Comparison of ENCODE assay signal across 8 cellular contexts in genomic region chr20:40991181-40991889, GRCh38. TPM values are rescaled to one million over a fixed set of nuclear protein-coding genes. Genes with fewer than 3 reads are reported as not detected.
DNase-seq lines count a peak whose midpoint lies in the region; TF ChIP-seq lines count a peak whose summit lies in the region.

No MANE protein-coding gene starts in this region.

- H2BK12ac ChIP-seq in trophoblast cell (ENCODE audit: low read length) = peak overlapping the region; percentile 54

- no peak overlapping the region for H3K18ac ChIP-seq in trophoblast cell (ENCODE audit: low read length)

- intact Hi-C loops in mammary epithelial cell (cut with micrococcal nuclease) (loop anchor here (2.0 kb wide), 1 partner anchor 81 kb away; no protein-coding TSS in a partner anchor), stomach (cut with DNase I; ENCODE audit: low total_unique reads) (loop anchor here (5.0 kb wide), 1 partner anchor 106 kb away; no protein-coding TSS in a partner anchor)

- H3K79me2 ChIP-seq in MM.1S (ENCODE audit: low read length) (no peaks in the 10 kb centered on the region), mammary epithelial cell (ENCODE audit: insufficient read depth, low read length) (no peaks in the 10 kb centered on the region), trophoblast cell (ENCODE audit: control insufficient read depth, insufficient read depth, low read length, poor library complexity) (no peaks in the 10 kb centered on the region)

- DNase-seq in activated gamma-delta T cell treated with Interleukin-2 at 50 U/mL for 16 hours = peak; percentile 7
- no peak for DNase-seq in activated gamma-delta T cell (lab: John Stamatoyannopoulos, UW)
- peak; percentile 57 for DNase-seq in HCEC 1CT
- peak; percentile 86 for DNase-seq in MM.1S
- no peak for DNase-seq in mammary epithelial cell
- peak in 1 of 2 donors; percentile 23 for DNase-seq in trophoblast cell
- DNase-seq in NCI-H1694 (lab: John Stamatoyannopoulos, UW) = no peak
- DNase-seq in stomach = no peak

- peak overlapping the region; percentile 60 for H2AFZ ChIP-seq in MM.1S (ENCODE audit: low read length)
- peak overlapping the region; percentile 83 for H2AFZ ChIP-seq in mammary epithelial cell (ENCODE audit: low read depth, low read length)
- no peak overlapping the region for H2AFZ ChIP-seq in trophoblast cell (ENCODE audit: insufficient read depth, low read length, poor library complexity)

- TF ChIP-seq EP300 in stomach (IDR thresholded peaks at IDR 0.05) = no peak

- no peak for TF ChIP-seq POLR2A in stomach (IDR thresholded peaks at IDR 0.05)

- H3K9ac ChIP-seq in MM.1S (ENCODE audit: low read length) (peak overlapping the region; percentile 17; the same call in 1 of the 2 replicates), mammary epithelial cell (ENCODE audit: insufficient read depth, low read length) (no peak overlapping the region), trophoblast cell (ENCODE audit: low read length) (no peak overlapping the region)

- no TSS peak for BruUV-seq in mammary epithelial cell (replicated peaks; lab: Mats Ljungman, UMichigan)

- dilution Hi-C loops in mammary epithelial cell (cut with HindIII; ENCODE audit: low sequenced_read_pairs) = no loop called here

- CTCF ChIA-PET in mammary epithelial cell (lab: Charles Lee; ENCODE audit: low non-redundant PET) = interaction anchor here (0.5 to 1.2 kb wide), 12 partner anchors 27 to 503 kb away, joined by 3 to 12 read pairs (median 4); no protein-coding TSS in a partner anchor

- H4K20me1 ChIP-seq in MM.1S (ENCODE audit: insufficient read depth, low read length) = no peaks in the 10 kb centered on the region
- H4K20me1 ChIP-seq in mammary epithelial cell (ENCODE audit: insufficient read depth, low read length) = no peaks in the 10 kb centered on the region

- H3K9me2 ChIP-seq in MM.1S (replicated peaks; ENCODE audit: insufficient read depth, low read length) = no peaks in the 10 kb centered on the region

- H3K27me3 ChIP-seq in MM.1S (replicated peaks; ENCODE audit: insufficient read depth, low read length) (no peaks in the 10 kb centered on the region), mammary epithelial cell (ENCODE audit: insufficient read depth, low read length) (no peaks in the 10 kb centered on the region), trophoblast cell (ENCODE audit: insufficient read depth, low read length) (no peaks in the 10 kb centered on the region), stomach (no peaks in the 10 kb centered on the region)

- in situ Hi-C loops in mammary epithelial cell (cut with MboI; ENCODE audit: low sequenced_read_pairs in 2 of 2) = loop anchor here in 1 of 2 donors (5.0 to 25.0 kb wide), 2 partner anchors 91 to 346 kb away; partner anchors contain the start of gene LPIN3

- H3K4me2 ChIP-seq in MM.1S (ENCODE audit: low read depth, low read length) = peak overlapping the region; percentile 61
- H3K4me2 ChIP-seq in mammary epithelial cell (ENCODE audit: insufficient read depth, low read depth, low read length) = no peak overlapping the region
- no peak overlapping the region for H3K4me2 ChIP-seq in trophoblast cell (ENCODE audit: low read length)

- H3F3A ChIP-seq in MM.1S (ENCODE audit: insufficient read depth, low read length) = peaks cover 27% of the 10 kb centered on the region

- H3K4me3 ChIP-seq in MM.1S (ENCODE audit: low read length) (no peak overlapping the region), mammary epithelial cell (replicated peaks in 1 of 3; ENCODE audit: insufficient read depth in 1 of 3, low read depth in 2 of 3, low read length in 3 of 3) (no peak overlapping the region), trophoblast cell (ENCODE audit: low read depth, low read length) (no peak overlapping the region), stomach (no peak overlapping the region)

- H2AK5ac ChIP-seq in trophoblast cell (ENCODE audit: low read length) = no peak overlapping the region

- H2BK120ac ChIP-seq in trophoblast cell (ENCODE audit: insufficient read depth, low read length, poor library complexity) = peak overlapping the region; percentile 51

- peak overlapping the region; percentile 41 for H4K91ac ChIP-seq in trophoblast cell (ENCODE audit: low read depth, low read length)

- 88% methylated on average over 2 of the region's 2 CpGs for WGBS in mammary epithelial cell (ENCODE audit: low coverage, missing lambda C conversion rate)
- no CpG with 5 or more reads among the region's 2 CpGs for WGBS in trophoblast cell (ENCODE audit: extremely low coverage, insufficient coverage, insufficient read length)
- 82 to 95% (median 88%) methylated on average over 2 of the region's 2 CpGs for WGBS in stomach, 5 donors

- H2BK5ac ChIP-seq in trophoblast cell (ENCODE audit: low read depth, low read length, poor library complexity) = no peak overlapping the region

- H3K36me3 ChIP-seq in MM.1S (replicated peaks; ENCODE audit: insufficient read depth, low read length) (no peaks in the 10 kb centered on the region), mammary epithelial cell (ENCODE audit: insufficient read depth, low read length) (no peaks in the 10 kb centered on the region), trophoblast cell (ENCODE audit: control insufficient read depth in 1 of 2, insufficient read depth in 2 of 2, low read length in 2 of 2) (no peaks in the 10 kb centered on the region), stomach (no peaks in the 10 kb centered on the region)

- no peak overlapping the region for H3K14ac ChIP-seq in trophoblast cell (ENCODE audit: low read length)

- H3K23ac ChIP-seq in trophoblast cell (ENCODE audit: low read length) = no peak overlapping the region

- no peak overlapping the region for H4K8ac ChIP-seq in trophoblast cell (ENCODE audit: low read depth, low read length)

- H3K4ac ChIP-seq in trophoblast cell (ENCODE audit: low read depth, low read length) = no peak overlapping the region

- no peak overlapping the region for H4K12ac ChIP-seq in trophoblast cell (ENCODE audit: low read depth, low read length)

- H3K27ac ChIP-seq in MM.1S (ENCODE audit: low read length) (peak overlapping the region; percentile 72), mammary epithelial cell (ENCODE audit: insufficient read depth, low read depth, low read length) (no peak overlapping the region), trophoblast cell (ENCODE audit: low read depth, low read length) (no peak overlapping the region), stomach (peak overlapping the region in 2 of 5 donors; percentile 53 to 56)

- TF ChIP-seq CTCF in MM.1S (IDR thresholded peaks at IDR 0.05; ENCODE audit: low read length) (no peak), mammary epithelial cell (conservative IDR thresholded peaks at IDR 0.05 in 1 of 2, IDR thresholded peaks at IDR 0.05 in 1 of 2; ENCODE audit: extremely low read depth in 1 of 2, insufficient read depth in 1 of 2, low read depth in 1 of 2, low read length in 2 of 2) (no peak), stomach (IDR thresholded peaks at IDR 0.05) (no peak)

- H3K79me1 ChIP-seq in trophoblast cell (ENCODE audit: low read length) = peaks cover 4% of the 10 kb centered on the region

- no peaks in the 10 kb centered on the region for H3K9me3 ChIP-seq in MM.1S (replicated peaks; ENCODE audit: insufficient read depth, low read length)
- H3K9me3 ChIP-seq in mammary epithelial cell (replicated peaks; ENCODE audit: insufficient read depth, low read length) = no peaks in the 10 kb centered on the region
- no peaks in the 10 kb centered on the region for H3K9me3 ChIP-seq in trophoblast cell (ENCODE audit: insufficient read depth, low read depth, low read length)
- no peaks in the 10 kb centered on the region for H3K9me3 ChIP-seq in stomach

- H3K4me1 ChIP-seq in MM.1S (ENCODE audit: low read length) = peaks cover 29% of the 10 kb centered on the region
- H3K4me1 ChIP-seq in mammary epithelial cell (ENCODE audit: insufficient read depth, low read length) = peaks cover 17% of the 10 kb centered on the region
- peaks cover 0 to 2% of the 10 kb centered on the region in 2 experiments for H3K4me1 ChIP-seq in trophoblast cell (ENCODE audit: control insufficient read depth in 1 of 2, insufficient read depth in 2 of 2, low read length in 2 of 2)
- H3K4me1 ChIP-seq in stomach = peaks cover 4 to 9% (median 6%) of the 10 kb centered on the region in 4 donors

RNA-seq across cellular contexts. Expression of gene TOP1, which starts 37.3 kb away (rescaled TPM):
- total RNA-seq in mammary epithelial cell (10 to 100 TPM; 13.2 to 92.0 TPM), stomach (10 to 100 TPM; 14.8 to 46.2 (median 19.6) TPM)
- polyA plus RNA-seq in mammary epithelial cell (10.6 TPM), stomach (10 to 100 TPM; 18.0 to 24.0 (median 23.8) TPM)
- 21.7 TPM for polyA minus RNA-seq in mammary epithelial cell
- 225 and 236 TPM in 2 replicates for polyA plus RNA-seq in trophoblast cell (2013)

Comparison
In these comparisons a context has a peak if more than half of its experiments do, and no peak if none do; other contexts are left out.
1. DNase-seq: peak in activated gamma-delta T cell treated with Interleukin-2 at 50 U/mL for 16 hours (single experiment), HCEC 1CT (single experiment) and MM.1S (single experiment); none in activated gamma-delta T cell (single experiment), mammary epithelial cell (single experiment), NCI-H1694 (single experiment) and stomach (single experiment).